Comparison of ENCODE assay signal across 1 cellular context in genomic region chr17:2191785-2192184, GRCh38.
TF ChIP-seq lines count a peak whose summit lies in the region.

No MANE protein-coding gene starts in this region.

TF ChIP-seq in GM23338, 12 proteins besides CTCF, POLR2A, EP300 and RAD21 (continued from another document):
- TF ChIP-seq ZNF462 (CRISPR knock-in tag; IDR thresholded peaks at IDR 0.05): no peak
- no peak for TF ChIP-seq CREB1 (CRISPR knock-in tag; IDR thresholded peaks at IDR 0.05; ENCODE audit: low read depth)
- no peak for TF ChIP-seq ZNF114 (CRISPR knock-in tag; IDR thresholded peaks at IDR 0.05)
